In genomic region chr7:143892527-143893300, GRCh38 we compare ENCODE assay signal across 8 cellular contexts. TPM values are rescaled to one million over a fixed set of nuclear protein-coding genes. Genes with fewer than 3 reads are reported as not detected.
DNase-seq lines count a peak whose midpoint lies in the region; ATAC-seq and TF ChIP-seq lines count a peak whose summit lies in the region.

No MANE protein-coding gene starts in this region.

- no peak for DNase-seq in GM20000 (ENCODE audit: low spot score)
- DNase-seq in SK-MEL-5 (ENCODE audit: low read depth, low spot score) = peak; percentile 91
- DNase-seq in lung microvascular endothelial cell (ENCODE audit: low read depth in 2 of 2) = peak; percentile 62 to 64
- DNase-seq in activated effector memory CD4-positive, alpha-beta T cell treated with anti-CD3 and anti-CD28 coated beads, Interleukin-2, amount 50 U/mL, for 16 hours = no peak
- DNase-seq in CD1c-positive myeloid dendritic cell (ENCODE audit: extremely low spot score) = no peak
- no peak for DNase-seq in iPS-NIHi11 (ENCODE audit: low spot score)

- ATAC-seq in HG03432 (IDR thresholded peaks at IDR 0.05; ENCODE audit: unreplicated experiment) = peak; percentile 98

- TF ChIP-seq CTCF in GM12873 (IDR thresholded peaks at IDR 0.05; ENCODE audit: insufficient read depth, low read depth, low read length, missing control alignments) = peak; percentile 64
- TF ChIP-seq CTCF in GM20000 (IDR thresholded peaks at IDR 0.05; ENCODE audit: extremely low read depth, missing control alignments) = peak; percentile 22

- in situ Hi-C loops in SK-MEL-5 (cut with HindIII; ENCODE audit: low pct_unique_long_range_greater_than_20kb, low sequenced_read_pairs) = no loop called here

RNA-seq across cellular contexts. Expression of gene TCAF1, which starts 9.3 kb away (rescaled TPM):
- total RNA-seq in SK-MEL-5 (2014; rRNA removed; shearing (Covaris generic)) = 21.2 and 25.9 TPM in 2 replicates
- polyA plus RNA-seq in SK-MEL-5 (2015; cell fraction: cytosol; rRNA removed) = 30.1 and 43.1 TPM in 2 replicates
- 12.4 and 13.4 TPM in 2 replicates for polyA plus RNA-seq in SK-MEL-5 (2015; cell fraction: nucleus; rRNA removed)
- total RNA-seq in lung microvascular endothelial cell = 32.7 and 38.1 TPM in 2 replicates

RNA-seq across cellular contexts. Expression of gene OR2F2, which starts 42.3 kb away (rescaled TPM):
- not detected in 2 replicates for total RNA-seq in SK-MEL-5 (2014; rRNA removed; shearing (Covaris generic))
- polyA plus RNA-seq in SK-MEL-5 (2015; cell fraction: cytosol; rRNA removed) = not detected in 2 replicates
- not detected in 2 replicates for polyA plus RNA-seq in SK-MEL-5 (2015; cell fraction: nucleus; rRNA removed)
- not detected in 2 replicates for total RNA-seq in lung microvascular endothelial cell

Comparison
In these comparisons a context has a peak if more than half of its experiments do, and no peak if none do; other contexts are left out.
1. DNase-seq: peak in SK-MEL-5 (single experiment) and lung microvascular endothelial cell (2 of 2); none in GM20000 (single experiment), activated effector memory CD4-positive, alpha-beta T cell treated with anti-CD3 and anti-CD28 coated beads, Interleukin-2, amount 50 U/mL, for 16 hours (single experiment), CD1c-positive myeloid dendritic cell (single experiment) and iPS-NIHi11 (single experiment).